Comparison of ENCODE assay signal across 1 cellular context in the genomic region with DNA sequence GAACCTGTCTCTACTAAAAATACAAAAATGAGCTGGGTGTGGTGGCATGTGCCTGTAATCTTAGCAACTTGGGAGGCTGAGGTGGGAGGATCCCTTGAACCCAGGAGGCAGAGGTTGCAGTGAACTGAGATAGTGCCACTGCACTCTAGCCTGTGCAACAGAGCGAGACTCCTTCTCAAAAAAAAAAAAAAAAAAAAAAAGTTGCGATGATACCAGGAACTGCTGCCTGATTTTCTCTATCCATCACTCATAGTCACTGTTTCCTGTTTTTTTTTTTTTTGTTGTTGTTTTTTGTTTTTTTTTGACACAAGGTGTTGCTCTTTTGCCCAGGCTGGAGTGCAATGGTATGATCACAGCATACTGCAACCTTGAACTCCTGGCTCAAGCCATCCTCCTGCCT.
TF ChIP-seq lines count a peak whose summit lies in the region.

No MANE protein-coding gene starts in this region.

TF ChIP-seq in GM12878, 131 proteins besides CTCF, POLR2A, EP300 and RAD21:
- TF ChIP-seq, protein P1, sequence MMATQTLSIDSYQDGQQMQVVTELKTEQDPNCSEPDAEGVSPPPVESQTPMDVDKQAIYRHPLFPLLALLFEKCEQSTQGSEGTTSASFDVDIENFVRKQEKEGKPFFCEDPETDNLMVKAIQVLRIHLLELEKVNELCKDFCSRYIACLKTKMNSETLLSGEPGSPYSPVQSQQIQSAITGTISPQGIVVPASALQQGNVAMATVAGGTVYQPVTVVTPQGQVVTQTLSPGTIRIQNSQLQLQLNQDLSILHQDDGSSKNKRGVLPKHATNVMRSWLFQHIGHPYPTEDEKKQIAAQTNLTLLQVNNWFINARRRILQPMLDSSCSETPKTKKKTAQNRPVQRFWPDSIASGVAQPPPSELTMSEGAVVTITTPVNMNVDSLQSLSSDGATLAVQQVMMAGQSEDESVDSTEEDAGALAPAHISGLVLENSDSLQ (IDR thresholded peaks at IDR 0.05), result peak; percentile 61; the same call in 1 of the 2 replicates
- TF ChIP-seq PAX5 (IDR thresholded peaks at IDR 0.05; ENCODE audit: borderline replicate concordance, low read depth, low read length) (peak; percentile 66; the same call in 1 of the 2 replicates), NRF1 (conservative IDR thresholded peaks at IDR 0.05; ENCODE audit: low read depth, low read length) (no peak), SMARCA5 (IDR thresholded peaks at IDR 0.05) (0 out of 2 replicates have a peak, but pooled peaks have one; percentile 19), SRF (IDR thresholded peaks at IDR 0.05; ENCODE audit: low read depth in 2 of 2, low read length in 2 of 2) (no peak), ZNF384 (IDR thresholded peaks at IDR 0.05; ENCODE audit: borderline replicate concordance, low read depth, low read length) (peak; percentile 78), NBN (IDR thresholded peaks at IDR 0.05) (0 out of 2 replicates have a peak, but pooled peaks have one; percentile 15), ZZZ3 (IDR thresholded peaks at IDR 0.05; ENCODE audit: control insufficient read depth, insufficient read length, low read depth) (no peak), NR2C1 (IDR thresholded peaks at IDR 0.05) (no peak), GATAD2B (conservative IDR thresholded peaks at IDR 0.05; ENCODE audit: low read depth) (no peak)
- TF ChIP-seq, protein P2, sequence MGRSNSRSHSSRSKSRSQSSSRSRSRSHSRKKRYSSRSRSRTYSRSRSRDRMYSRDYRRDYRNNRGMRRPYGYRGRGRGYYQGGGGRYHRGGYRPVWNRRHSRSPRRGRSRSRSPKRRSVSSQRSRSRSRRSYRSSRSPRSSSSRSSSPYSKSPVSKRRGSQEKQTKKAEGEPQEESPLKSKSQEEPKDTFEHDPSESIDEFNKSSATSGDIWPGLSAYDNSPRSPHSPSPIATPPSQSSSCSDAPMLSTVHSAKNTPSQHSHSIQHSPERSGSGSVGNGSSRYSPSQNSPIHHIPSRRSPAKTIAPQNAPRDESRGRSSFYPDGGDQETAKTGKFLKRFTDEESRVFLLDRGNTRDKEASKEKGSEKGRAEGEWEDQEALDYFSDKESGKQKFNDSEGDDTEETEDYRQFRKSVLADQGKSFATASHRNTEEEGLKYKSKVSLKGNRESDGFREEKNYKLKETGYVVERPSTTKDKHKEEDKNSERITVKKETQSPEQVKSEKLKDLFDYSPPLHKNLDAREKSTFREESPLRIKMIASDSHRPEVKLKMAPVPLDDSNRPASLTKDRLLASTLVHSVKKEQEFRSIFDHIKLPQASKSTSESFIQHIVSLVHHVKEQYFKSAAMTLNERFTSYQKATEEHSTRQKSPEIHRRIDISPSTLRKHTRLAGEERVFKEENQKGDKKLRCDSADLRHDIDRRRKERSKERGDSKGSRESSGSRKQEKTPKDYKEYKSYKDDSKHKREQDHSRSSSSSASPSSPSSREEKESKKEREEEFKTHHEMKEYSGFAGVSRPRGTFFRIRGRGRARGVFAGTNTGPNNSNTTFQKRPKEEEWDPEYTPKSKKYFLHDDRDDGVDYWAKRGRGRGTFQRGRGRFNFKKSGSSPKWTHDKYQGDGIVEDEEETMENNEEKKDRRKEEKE (IDR thresholded peaks at IDR 0.05), result no peak
- TF ChIP-seq, protein P3, sequence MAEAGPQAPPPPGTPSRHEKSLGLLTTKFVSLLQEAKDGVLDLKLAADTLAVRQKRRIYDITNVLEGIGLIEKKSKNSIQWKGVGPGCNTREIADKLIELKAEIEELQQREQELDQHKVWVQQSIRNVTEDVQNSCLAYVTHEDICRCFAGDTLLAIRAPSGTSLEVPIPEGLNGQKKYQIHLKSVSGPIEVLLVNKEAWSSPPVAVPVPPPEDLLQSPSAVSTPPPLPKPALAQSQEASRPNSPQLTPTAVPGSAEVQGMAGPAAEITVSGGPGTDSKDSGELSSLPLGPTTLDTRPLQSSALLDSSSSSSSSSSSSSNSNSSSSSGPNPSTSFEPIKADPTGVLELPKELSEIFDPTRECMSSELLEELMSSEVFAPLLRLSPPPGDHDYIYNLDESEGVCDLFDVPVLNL (IDR thresholded peaks at IDR 0.05; ENCODE audit: low read depth, low read length), result no peak
